ENCODE assay signal across 19 cellular contexts in the genomic region with DNA sequence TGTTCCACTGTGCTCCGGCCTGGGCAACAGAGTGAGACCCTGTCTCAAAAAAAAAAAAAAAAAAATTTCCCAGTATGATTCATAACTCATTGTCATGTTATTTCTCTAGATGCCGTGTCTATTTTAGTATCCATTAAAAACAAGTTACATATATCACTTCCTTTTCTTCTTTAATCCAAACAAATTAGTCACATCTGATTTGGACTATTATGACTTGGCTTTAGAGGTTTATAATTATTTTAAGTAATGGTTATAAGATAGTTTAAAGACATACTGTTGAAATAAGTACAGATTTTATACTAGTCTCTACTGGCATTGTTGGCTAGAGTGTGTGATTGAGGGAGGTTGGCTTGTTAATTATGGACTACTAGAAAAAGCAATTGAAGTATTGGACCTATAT. TPM values are rescaled to one million over a fixed set of nuclear protein-coding genes. Genes with fewer than 3 reads are reported as not detected.
DNase-seq lines count a peak whose midpoint lies in the region; ATAC-seq and TF ChIP-seq lines count a peak whose summit lies in the region.
"Had no signal": no experiment of that assay in that cellular context is flagged by ENCODE, and none has a peak within 500 bp of the region (broad histone marks: within the 10 kb centered on the region; RNA-seq: fewer than 3 reads in every experiment).

No MANE protein-coding gene starts in this region.

- H4K8ac ChIP-seq in IMR-90 (ENCODE audit: low read depth in 2 of 2, low read length in 2 of 2) = peak overlapping the region in 1 of 2 experiments; percentile 38; a peak in 1 of 4 replicates

- peak overlapping the region; percentile 42; the same call in 1 of the 2 replicates for H3K4me3 ChIP-seq in ACC112 (ENCODE audit: low read depth, low read length)
- H3K4me3 ChIP-seq in IMR-90 (ENCODE audit: insufficient read depth, low read depth, low read length) = no peak overlapping the region
- H3K4me3 ChIP-seq in osteoblast (ENCODE audit: insufficient read depth, low read length) = no peak overlapping the region
- no peak overlapping the region for H3K4me3 ChIP-seq in coronary artery
- H3K4me3 ChIP-seq: HAP-1, Peyer's patch had no signal

- H3K18ac ChIP-seq in IMR-90 (ENCODE audit: low read depth, low read length) = no peak overlapping the region

- BruUV-seq in IMR-90 (replicated peaks; lab: Mats Ljungman, UMichigan) = no TSS peak

- 0 out of 2 replicates have a peak overlapping the region, but pooled peaks have one; percentile 40 for H2AK5ac ChIP-seq in IMR-90 (ENCODE audit: low read depth, low read length)

- no peak overlapping the region for H3K4me3 Mint-ChIP-seq in immature natural killer cell
- H3K4me3 Mint-ChIP-seq: activated CD8-positive, alpha-beta T cell treated with anti-CD3 and anti-CD28 coated beads for 36 hours had no signal

- no peaks in the 10 kb centered on the region for H3K27me3 Mint-ChIP-seq in immature natural killer cell (ENCODE audit: low read depth in 3 of 3)
- H3K27me3 Mint-ChIP-seq: activated CD8-positive, alpha-beta T cell treated with anti-CD3 and anti-CD28 coated beads for 36 hours had no signal

- H3K4me1 ChIP-seq in ACC112 (ENCODE audit: control insufficient read depth, insufficient read depth, low read length, unreplicated experiment) (peaks cover 30% of the 10 kb centered on the region), IMR-90 (ENCODE audit: control insufficient read depth, insufficient read depth, low read length) (peaks cover 7% of the 10 kb centered on the region), osteoblast (ENCODE audit: insufficient read depth, low read length) (peaks cover 33% of the 10 kb centered on the region)
- H3K4me1 ChIP-seq: Peyer's patch had no signal

- H2BK20ac ChIP-seq in IMR-90 (ENCODE audit: low read depth, low read length) = no peak overlapping the region

- TF ChIP-seq POLR2A in IMR-90 (IDR thresholded peaks at IDR 0.05; ENCODE audit: low read depth, low read length) = no peak

- no peak for TF ChIP-seq RAD21 in IMR-90 (IDR thresholded peaks at IDR 0.05; ENCODE audit: low read length)

- H2AFZ ChIP-seq in ACC112 (ENCODE audit: low read length, unreplicated experiment) (no peak overlapping the region), IMR-90 (replicated peaks; ENCODE audit: low read length, poor library complexity) (no peak overlapping the region), osteoblast (ENCODE audit: low read length) (no peak overlapping the region)

- H3K79me2 ChIP-seq in ACC112 (ENCODE audit: control insufficient read depth, insufficient read depth, low read length, unreplicated experiment) = peaks cover 22% of the 10 kb centered on the region
- peaks cover 29% of the 10 kb centered on the region for H3K79me2 ChIP-seq in osteoblast (ENCODE audit: insufficient read depth, low read length)

- no peak overlapping the region for H2BK15ac ChIP-seq in IMR-90 (ENCODE audit: low read depth, low read length)

- no peak overlapping the region for H3K56ac ChIP-seq in IMR-90 (ENCODE audit: extremely low read depth, insufficient read depth, low read length)

- peaks cover 5% of the 10 kb centered on the region for H3K9me3 ChIP-seq in IMR-90 (ENCODE audit: control insufficient read depth, insufficient read depth, low read length)
- no peaks in the 10 kb centered on the region for H3K9me3 ChIP-seq in osteoblast (ENCODE audit: low read depth, low read length)
- H3K9me3 ChIP-seq: HAP-1, Peyer's patch had no signal

- no peak overlapping the region for H3K9ac ChIP-seq in IMR-90 (ENCODE audit: low read depth, low read length)

- H3K9me3 Mint-ChIP-seq in immature natural killer cell = peaks cover 0 to 4% (median 0%) of the 10 kb centered on the region in 6 donors

- ATAC-seq in IMR-90 (ENCODE audit: low read depth) = peak; percentile 19
- ATAC-seq: activated CD8-positive, alpha-beta T cell treated with anti-CD3 and anti-CD28 coated beads for 36 hours; left cardiac atrium had no signal

- DNase-seq in IMR-90 (peak; percentile 57), dermis blood vessel endothelial cell (peak; percentile 57), osteoblast (ENCODE audit: insufficient read length, low spot score, missing footprints) (peak; percentile 64), AG08395 (ENCODE audit: low spot score) (no peak), immature natural killer cell (no peak), coronary artery (ENCODE audit: low spot score) (no peak), NK-92 (lab: John Stamatoyannopoulos, UW; ENCODE audit: unreplicated experiment) (no peak)
- DNase-seq: activated CD8-positive, alpha-beta T cell treated with anti-CD3 and anti-CD28 coated beads for 36 hours; C1 segment of cervical spinal cord; cortex of kidney; glutamatergic neuron; left cardiac atrium; mesendoderm; NCI-H1436 treated with DMSO at 0.1 percent for 48 hours; NK-92 treated with Interleukin-12 subunit alpha and Interleukin-12 subunit beta, amount 100 ng/mL, for 24 hours; Peyer's patch; T-helper 1 cell had no signal

- H3K36me3 Mint-ChIP-seq in immature natural killer cell = peaks cover 14 to 19% (median 17%) of the 10 kb centered on the region in 3 donors

- dilution Hi-C loops in IMR-90 (cut with HindIII; ENCODE audit: low sequenced_read_pairs, unreplicated experiment) = no loop called here

- H2BK120ac ChIP-seq in IMR-90 (ENCODE audit: low read depth, low read length) = no peak overlapping the region

- peaks cover 11% of the 10 kb centered on the region for H4K20me1 ChIP-seq in IMR-90 (ENCODE audit: insufficient read depth, low read length)
- H4K20me1 ChIP-seq in osteoblast (ENCODE audit: insufficient read depth, low read length) = peaks cover 19% of the 10 kb centered on the region

- H3K36me3 ChIP-seq in ACC112 (ENCODE audit: insufficient read depth, low read length) = peaks cover 18% of the 10 kb centered on the region
- H3K36me3 ChIP-seq in IMR-90 (ENCODE audit: control insufficient read depth, insufficient read depth, low read length) = no peaks in the 10 kb centered on the region
- H3K36me3 ChIP-seq in osteoblast (ENCODE audit: insufficient read depth, low read length) = no peaks in the 10 kb centered on the region
- H3K36me3 ChIP-seq: HAP-1 had no signal

- intact Hi-C loops in IMR-90 (cut with micrococcal nuclease) = no loop called here

- H3K27me3 ChIP-seq in ACC112 (ENCODE audit: insufficient read depth, low read length) = no peaks in the 10 kb centered on the region
- H3K27me3 ChIP-seq in IMR-90 (ENCODE audit: control insufficient read depth, insufficient read depth, low read length) = no peaks in the 10 kb centered on the region
- no peaks in the 10 kb centered on the region for H3K27me3 ChIP-seq in osteoblast (ENCODE audit: insufficient read depth, low read length)
- H3K27me3 ChIP-seq: Peyer's patch had no signal

- no CpG with 5 or more reads among the region's 2 CpGs for WGBS in IMR-90 (ENCODE audit: extremely low coverage in 2 of 2, insufficient read length in 1 of 2), 2 experiments

- no peak overlapping the region for H2AK9ac ChIP-seq in IMR-90 (replicated peaks; ENCODE audit: low read depth, low read length, poor library complexity)

- no peak overlapping the region; the same call in 1 of the 2 replicates for H3K4ac ChIP-seq in IMR-90 (ENCODE audit: low read depth, low read length)

- no peak overlapping the region for H4K91ac ChIP-seq in IMR-90 (ENCODE audit: insufficient read depth, low read depth, low read length)

- H3K27ac ChIP-seq in ACC112 (ENCODE audit: low read depth, low read length) (peak overlapping the region; percentile 81), IMR-90 (ENCODE audit: insufficient read depth, low read length) (no peak overlapping the region), osteoblast (ENCODE audit: low read depth, low read length) (peak overlapping the region; percentile 38), coronary artery (no peak overlapping the region)
- H3K27ac ChIP-seq: Peyer's patch had no signal

- POLR2A ChIA-PET in IMR-90 (lab: Charles Lee; ENCODE audit: unreplicated experiment) = no interaction called here

- H3K14ac ChIP-seq in IMR-90 (replicated peaks; ENCODE audit: low read depth, low read length) = no peak overlapping the region

- H3K9me1 ChIP-seq in IMR-90 (ENCODE audit: insufficient read depth, low read length) = peaks cover 10% of the 10 kb centered on the region

- in situ Hi-C loops in IMR-90 (cut with MboI; ENCODE audit: low sequenced_read_pairs) = no loop called here

- no peak overlapping the region for H4K5ac ChIP-seq in IMR-90 (ENCODE audit: low read depth, low read length)

- H3K4me1 Mint-ChIP-seq in immature natural killer cell = peaks cover 24 to 49% of the 10 kb centered on the region in 2 donors

- H2BK5ac ChIP-seq in IMR-90 (ENCODE audit: low read depth, low read length, poor library complexity, severe bottlenecking) = peak overlapping the region; percentile 25

- no peak overlapping the region for H3K27ac Mint-ChIP-seq in immature natural killer cell
- H3K27ac Mint-ChIP-seq: activated CD8-positive, alpha-beta T cell treated with anti-CD3 and anti-CD28 coated beads for 36 hours had no signal

- no peak for TF ChIP-seq CTCF in IMR-90 (conservative IDR thresholded peaks at IDR 0.05; ENCODE audit: low read depth, low read length)
- TF ChIP-seq CTCF in osteoblast (IDR thresholded peaks at IDR 0.05; ENCODE audit: extremely low read depth, low read depth, low read length) = no peak
- no peak for TF ChIP-seq CTCF in coronary artery (IDR thresholded peaks at IDR 0.05)

- H3K4me2 ChIP-seq in IMR-90 (ENCODE audit: low read depth, low read length) = peak overlapping the region; percentile 36; the same call in 1 of the 2 replicates
- H3K4me2 ChIP-seq in osteoblast (ENCODE audit: insufficient read depth, low read length) = peak overlapping the region; percentile 24

- CTCF ChIA-PET in IMR-90 (lab: Yijun Ruan, JAX) = no interaction called here

- H3K79me1 ChIP-seq in IMR-90 (ENCODE audit: low read depth in 1 of 2, low read length in 2 of 2) = peaks cover 27 to 60% of the 10 kb centered on the region in 2 experiments

- no peak overlapping the region for H3K23ac ChIP-seq in IMR-90 (ENCODE audit: low read depth, low read length)

TF ChIP-seq in IMR-90, 13 proteins besides CTCF, POLR2A, EP300 and RAD21:
- TF ChIP-seq RFX5 (IDR thresholded peaks at IDR 0.05; ENCODE audit: low read depth, low read length) (no peak), FOS (IDR thresholded peaks at IDR 0.05; ENCODE audit: low read depth, low read length) (no peak), SMC3 (IDR thresholded peaks at IDR 0.05; ENCODE audit: low read depth, low read length) (no peak), NFE2L2 (IDR thresholded peaks at IDR 0.05; ENCODE audit: low read depth, low read length) (no peak)
TF ChIP-seq in IMR-90: peak in this region for 0.

RNA-seq across cellular contexts. Expression of gene ZMYND11, which starts 53.3 kb away (rescaled TPM):
- total RNA-seq in IMR-90 (2012; rRNA removed) (72.2 and 80.3 TPM in 2 replicates), dermis blood vessel endothelial cell (59.4 and 73.2 TPM in 2 replicates), osteoblast (56.5 and 60.4 TPM in 2 replicates)
- polyA plus RNA-seq in IMR-90 (2012; rRNA removed) (32.5 and 39.5 TPM in 2 replicates), immature natural killer cell (10 to 100 TPM; 24.4 to 58.9 (median 29.4) TPM)
- polyA plus RNA-seq in IMR-90 (2012; cell fraction: cytosol; rRNA removed) = 5.0 and 5.7 TPM in 2 replicates
- polyA plus RNA-seq in IMR-90 (2012; cell fraction: nucleus; rRNA removed; ENCODE audit: low replicate concordance) = 7.9 and 61.8 TPM in 2 replicates

Comparison
In these comparisons a context has a peak if more than half of its experiments do, and no peak if none do; other contexts are left out.
1. H3K27ac ChIP-seq: peak in ACC112 (single experiment) and osteoblast (single experiment); none in IMR-90 (single experiment) and coronary artery (0 of 2).
2. DNase-seq: peak in IMR-90 (single experiment), dermis blood vessel endothelial cell (single experiment) and osteoblast (single experiment); none in AG08395 (single experiment), immature natural killer cell (0 of 3), coronary artery (single experiment) and NK-92 (single experiment).